In the genomic region with DNA sequence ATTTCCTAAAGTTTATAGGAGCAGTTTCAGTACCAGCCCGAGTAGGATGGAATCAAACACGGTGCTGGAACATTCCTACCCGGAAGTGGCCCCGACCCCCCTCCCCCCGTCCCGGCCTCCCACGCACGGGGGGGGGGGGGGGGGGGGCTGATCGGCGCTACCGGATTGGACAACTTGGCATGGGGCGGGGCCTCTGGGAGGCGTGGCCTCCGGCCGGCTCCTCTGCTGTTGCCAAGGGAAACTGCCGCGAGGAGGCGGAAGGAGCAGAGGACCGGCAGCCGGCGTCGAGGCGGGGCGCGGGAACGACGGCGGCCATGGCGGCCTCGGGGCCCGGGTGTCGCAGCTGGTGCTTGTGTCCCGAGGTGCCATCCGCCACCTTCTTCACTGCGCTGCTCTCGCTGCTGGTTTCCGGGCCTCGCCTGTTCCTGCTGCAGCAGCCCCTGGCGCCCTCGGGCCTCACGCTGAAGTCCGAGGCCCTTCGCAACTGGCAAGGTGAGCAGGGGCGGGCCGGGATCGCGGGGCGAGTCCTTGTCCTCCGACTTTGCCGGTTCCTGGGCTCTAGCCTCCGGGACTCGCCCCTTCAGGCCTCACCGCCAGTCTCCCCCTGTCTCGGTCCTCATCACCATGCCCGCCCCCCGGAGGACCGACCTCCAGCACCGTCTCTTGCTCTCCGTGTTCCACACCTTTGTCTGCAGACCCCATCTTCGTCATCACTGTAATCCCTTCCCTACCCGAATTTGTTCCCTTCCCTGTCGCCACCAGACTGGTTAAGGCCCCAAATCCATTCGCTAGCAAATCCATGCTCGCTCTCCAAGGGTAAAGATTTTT, we compare ENCODE assay signal across 8 cellular contexts. TPM values are rescaled to one million over a fixed set of nuclear protein-coding genes. Genes with fewer than 3 reads are reported as not detected.
A peak's percentile ranks its signal among the peaks of the same experiment; 100 is the strongest.
DNase-seq lines count a peak whose midpoint lies in the region; ATAC-seq and TF ChIP-seq lines count a peak whose summit lies in the region.

RHBDD2 (plus strand) TSS at position 266 of the 828 bp plus-strand sequence; CDS start at position 315, 49 bp downstream.

- ATAC-seq in GM18873 (IDR thresholded peaks at IDR 0.05; ENCODE audit: low FRiP score, unreplicated experiment) (peak; percentile 70), HG03139 (IDR thresholded peaks at IDR 0.05; ENCODE audit: unreplicated experiment) (peak; percentile 98)

- peak within 1 kb of the TSS; percentile 64 for H2AFZ ChIP-seq in ACC112 (ENCODE audit: low read length, unreplicated experiment)

- no peak for TF ChIP-seq CTCF in VCaP (conservative IDR thresholded peaks at IDR 0.05)

- peaks cover 17% of the 10 kb centered on the region for H3K79me2 ChIP-seq in ACC112 (ENCODE audit: control insufficient read depth, insufficient read depth, low read length, unreplicated experiment)

- in situ Hi-C loops in T47D (cut with HindIII; ENCODE audit: low pct_unique_long_range_greater_than_20kb, low sequenced_read_pairs) = no loop called here

- DNase-seq in NCI-H2196 treated with DMSO at 0.1 percent for 48 hours (lab: John Stamatoyannopoulos, UW; ENCODE audit: unreplicated experiment) = peak; percentile 85
- DNase-seq in T47D (ENCODE audit: low read depth in 1 of 2, low spot score in 1 of 2) = peak; percentile 96 to 97

- H3K4me3 ChIP-seq in ACC112 (ENCODE audit: low read depth, low read length) (peak within 1 kb of the TSS; percentile 98), iPS-18a (ENCODE audit: low read length) (peak within 1 kb of the TSS; percentile 89), skeletal muscle tissue (ENCODE audit: low read length in 3 of 3) (peak within 1 kb of the TSS; percentile 88 to 92 (median 91))

- H3K9ac ChIP-seq in iPS-18a (ENCODE audit: low read length) (peak within 1 kb of the TSS; percentile 80), skeletal muscle tissue (ENCODE audit: low read depth in 1 of 3, low read length in 3 of 3) (peak within 1 kb of the TSS; percentile 71 to 84 (median 83))

- peak within 1 kb of the TSS; percentile 23 for H3K27ac ChIP-seq in ACC112 (ENCODE audit: low read depth, low read length)
- peak within 1 kb of the TSS; percentile 89 for H3K27ac ChIP-seq in VCaP
- peak within 1 kb of the TSS; percentile 0 for H3K27ac ChIP-seq in iPS-18a (ENCODE audit: low read length)
- peak within 1 kb of the TSS; percentile 36 for H3K27ac ChIP-seq in skeletal muscle tissue (ENCODE audit: low read depth, low read length)

- H3K27me3 ChIP-seq in ACC112 (ENCODE audit: insufficient read depth, low read length) = no peaks in the 10 kb centered on the region
- peaks cover 10% of the 10 kb centered on the region for H3K27me3 ChIP-seq in iPS-18a (ENCODE audit: control insufficient read depth, insufficient read depth, low read length)
- H3K27me3 ChIP-seq in skeletal muscle tissue (ENCODE audit: control insufficient read depth in 3 of 3, insufficient read depth in 3 of 3, low read length in 3 of 3) = no peaks in the 10 kb centered on the region

- H3K36me3 ChIP-seq in ACC112 (ENCODE audit: insufficient read depth, low read length) (peaks cover 7% of the 10 kb centered on the region; the same call in 1 of the 2 replicates), iPS-18a (ENCODE audit: control insufficient read depth, low read depth, low read length) (peaks cover 17% of the 10 kb centered on the region), skeletal muscle tissue (ENCODE audit: control insufficient read depth in 3 of 3, insufficient read depth in 3 of 3, low read length in 3 of 3) (peaks cover 13 to 23% (median 20%) of the 10 kb centered on the region in 3 donors)

- no peaks in the 10 kb centered on the region for H3K9me3 ChIP-seq in iPS-18a (ENCODE audit: control insufficient read depth, low read depth, low read length)
- H3K9me3 ChIP-seq in skeletal muscle tissue (ENCODE audit: control insufficient read depth in 3 of 3, low read length in 3 of 3) = no peaks in the 10 kb centered on the region

- H3K4me1 ChIP-seq in ACC112 (ENCODE audit: control insufficient read depth, insufficient read depth, low read length, unreplicated experiment) (peaks cover 14% of the 10 kb centered on the region), iPS-18a (ENCODE audit: control insufficient read depth, low read depth, low read length) (peaks cover 14% of the 10 kb centered on the region), skeletal muscle tissue (ENCODE audit: control insufficient read depth in 3 of 3, insufficient read depth in 3 of 3, low read length in 3 of 3) (peaks cover 13 to 19% (median 15%) of the 10 kb centered on the region in 3 donors)

RNA-seq across cellular contexts. Expression of gene RHBDD2, which starts in this region (rescaled TPM):
- total RNA-seq in skeletal muscle tissue = 7.8 TPM

Comparison
In these comparisons a context has a peak if more than half of its experiments do, and no peak if none do; other contexts are left out.
1. Peak in every context shown above with its lines: DNase-seq, ATAC-seq, H3K4me3 ChIP-seq and H3K27ac ChIP-seq.
2. H3K27ac ChIP-seq: peak in every context shown above with its lines; median percentile 89 in VCaP; 36 in skeletal muscle tissue; 23 in ACC112; 0 in iPS-18a.